ENCODE assay signal across 20 cellular contexts in genomic region chr6:126873791-126874190, GRCh38.
DNase-seq lines count a peak whose midpoint lies in the region; ATAC-seq, FAIRE-seq and TF ChIP-seq lines count a peak whose summit lies in the region.
"Had no signal": no experiment of that assay in that cellular context is flagged by ENCODE, and none has a peak within 500 bp of the region (broad histone marks: within the 10 kb centered on the region; RNA-seq: fewer than 3 reads in every experiment).

No MANE protein-coding gene starts in this region.

- FAIRE-seq in HepG2 (lab: Jason Lieb, UNC): no peak
- FAIRE-seq: A549, D721Med, G401.6, GM12891, GM19239 had no signal

- H4K20me1 ChIP-seq in HepG2 (ENCODE audit: insufficient read depth, low read length) (no peaks in the 10 kb centered on the region), Loucy (ENCODE audit: insufficient read depth, low read length, poor library complexity, severe bottlenecking) (no peaks in the 10 kb centered on the region), GM23248 (ENCODE audit: insufficient read depth) (no peaks in the 10 kb centered on the region)
- H4K20me1 ChIP-seq: BLaER1 treated with 17β-estradiol and CSF1 and Interleukin-3, amounts not matched to agents 10 nM and 100 nM had no signal

- H3K9ac ChIP-seq in HepG2 (ENCODE audit: insufficient read depth, low read depth, low read length) (no peak overlapping the region), Loucy (ENCODE audit: low read depth, low read length, poor library complexity, severe bottlenecking) (no peak overlapping the region), GM23248 (no peak overlapping the region)
- H3K9ac ChIP-seq: BLaER1 treated with 17β-estradiol and CSF1 and Interleukin-3, amounts not matched to agents 10 nM and 100 nM had no signal

- H3K9me2 ChIP-seq in Loucy (replicated peaks; ENCODE audit: low read depth, low read length) (no peaks in the 10 kb centered on the region), GM23248 (ENCODE audit: insufficient read depth) (no peaks in the 10 kb centered on the region)

- DNase-seq in HepG2 (ENCODE audit: low spot score) (no peak), right lobe of liver (no peak), GM23248 (no peak), A172 (ENCODE audit: low spot score) (no peak)
- DNase-seq: 8988T; AML-193; Caco-2; Calu3; CD4-positive, alpha-beta T cell; CD8-positive, alpha-beta T cell; DMS79 treated with DMSO at 0.1 percent for 48 hours; GF-D8 had no signal

- TF ChIP-seq EP300 in HepG2 (IDR thresholded peaks at IDR 0.05; ENCODE audit: low read depth in 2 of 2, low read length in 2 of 2) (no peak), HepG2 (CRISPR knock-in tag; IDR thresholded peaks at IDR 0.05; ENCODE audit: borderline replicate concordance) (no peak)

- H3K27ac ChIP-seq in HepG2 (ENCODE audit: extremely low read length, insufficient read depth, low read length): no peak overlapping the region
- no peak overlapping the region for H3K27ac ChIP-seq in right lobe of liver
- H3K27ac ChIP-seq in GM23248: no peak overlapping the region
- H3K27ac ChIP-seq: A549; BLaER1 treated with 17β-estradiol and CSF1 and Interleukin-3, amounts not matched to agents 10 nM and 100 nM; C4-2B had no signal

- H3K79me2 ChIP-seq in HepG2 (ENCODE audit: insufficient read depth, low read length) (no peaks in the 10 kb centered on the region), Loucy (ENCODE audit: insufficient read depth, low read length) (no peaks in the 10 kb centered on the region), GM23248 (ENCODE audit: insufficient read depth) (no peaks in the 10 kb centered on the region)

- in situ Hi-C loops in HepG2 (cut with HindIII; ENCODE audit: extremely low pct_ligation_motif_present, low pct_unique_long_range_greater_than_20kb): no loop called here
- in situ Hi-C loops in GM23248 (cut with MboI): no loop called here

- CTCF ChIA-PET in HepG2 (lab: Yijun Ruan, JAX; ENCODE audit: low intra/inter-chr PET ratio, low total read pairs): no interaction called here

- H3K9me3 ChIP-seq in HepG2 (ENCODE audit: low read length) (no peaks in the 10 kb centered on the region), right lobe of liver (no peaks in the 10 kb centered on the region), Loucy (ENCODE audit: insufficient read depth, low read depth, low read length) (no peaks in the 10 kb centered on the region), GM23248 (ENCODE audit: low read depth) (no peaks in the 10 kb centered on the region)
- H3K9me3 ChIP-seq: A549; BLaER1 treated with 17β-estradiol and CSF1 and Interleukin-3, amounts not matched to agents 10 nM and 100 nM; Caco-2 had no signal

- H3K36me3 ChIP-seq in HepG2 (replicated peaks in 1 of 2; ENCODE audit: control insufficient read depth in 1 of 2, insufficient read depth in 2 of 2, low read length in 2 of 2) (no peaks in the 10 kb centered on the region), right lobe of liver (no peaks in the 10 kb centered on the region), Loucy (ENCODE audit: insufficient read depth, low read length) (no peaks in the 10 kb centered on the region), GM23248 (ENCODE audit: low read depth) (no peaks in the 10 kb centered on the region)
- H3K36me3 ChIP-seq: BLaER1 treated with 17β-estradiol and CSF1 and Interleukin-3, amounts not matched to agents 10 nM and 100 nM had no signal

- H3K27me3 ChIP-seq in HepG2 (ENCODE audit: control insufficient read depth in 1 of 2, insufficient read depth in 2 of 2, low read length in 2 of 2) (no peaks in the 10 kb centered on the region), right lobe of liver (no peaks in the 10 kb centered on the region), Loucy (ENCODE audit: insufficient read depth, low read length, poor library complexity, severe bottlenecking) (no peaks in the 10 kb centered on the region), GM23248 (replicated peaks; ENCODE audit: insufficient read depth) (no peaks in the 10 kb centered on the region)
- H3K27me3 ChIP-seq: BLaER1 treated with 17β-estradiol and CSF1 and Interleukin-3, amounts not matched to agents 10 nM and 100 nM had no signal

- H2AFZ ChIP-seq in HepG2 (ENCODE audit: low read length): no peak overlapping the region
- H2AFZ ChIP-seq in Loucy (ENCODE audit: low read length): 0 out of 2 replicates have a peak overlapping the region, but pooled peaks have one; percentile 48
- H2AFZ ChIP-seq in GM23248: no peak overlapping the region

- TF ChIP-seq POLR2A in HepG2 (IDR thresholded peaks at IDR 0.05; ENCODE audit: insufficient read depth in 1 of 2, low read depth in 2 of 2, low read length in 2 of 2): no peak
- TF ChIP-seq POLR2A in right lobe of liver (IDR thresholded peaks at IDR 0.05): no peak

- no peak overlapping the region for H3K4me2 ChIP-seq in HepG2 (ENCODE audit: low read depth, low read length)
- H3K4me2 ChIP-seq in Loucy (ENCODE audit: low read depth, low read length, poor library complexity, severe bottlenecking): no peak overlapping the region
- no peak overlapping the region for H3K4me2 ChIP-seq in GM23248 (ENCODE audit: unreplicated experiment)
- H3K4me2 ChIP-seq: A549; BLaER1 treated with 17β-estradiol and CSF1 and Interleukin-3, amounts not matched to agents 10 nM and 100 nM had no signal

- no peak for TF ChIP-seq CTCF in HepG2 (CRISPR knock-in tag; IDR thresholded peaks at IDR 0.05)
- no peak for TF ChIP-seq CTCF in right lobe of liver (IDR thresholded peaks at IDR 0.05)
- no peak for TF ChIP-seq CTCF in Loucy (conservative IDR thresholded peaks at IDR 0.05; ENCODE audit: low read length)

- POLR2A ChIA-PET in HepG2 (lab: Yijun Ruan, JAX): no interaction called here

- ATAC-seq in HepG2 (no peak), right lobe of liver (no peak)
- ATAC-seq: A549; CD8-positive, alpha-beta T cell had no signal

- H3F3A ChIP-seq in Loucy (ENCODE audit: low read depth) (no peaks in the 10 kb centered on the region), GM23248 (ENCODE audit: insufficient read depth) (no peaks in the 10 kb centered on the region)

- TF ChIP-seq RAD21 in HepG2 (CRISPR knock-in tag; IDR thresholded peaks at IDR 0.05): no peak

- 3% methylated on average over 1 of the region's 1 CpG for WGBS in HepG2 (ENCODE audit: low lambda C conversion rate)
- WGBS in right lobe of liver (ENCODE audit: insufficient coverage, low coverage, low lambda C conversion rate, missing lambda C conversion rate): 44% methylated on average over 1 of the region's 1 CpG
- WGBS in GM23248 (ENCODE audit: low coverage in 1 of 2, low lambda C conversion rate in 2 of 2, missing lambda C conversion rate in 2 of 2), 2 experiments: 79% methylated on average over 1 of the region's 1 CpG

- intact Hi-C loops in HepG2 (cut with micrococcal nuclease; ENCODE audit: unreplicated experiment) (no loop called here), right lobe of liver (cut with DNase I) (no loop called here)

- BruUV-seq in HepG2 (replicated peaks; lab: Mats Ljungman, UMichigan): no TSS peak

- H3K4me1 ChIP-seq in HepG2 (ENCODE audit: insufficient read depth, low read length) (no peaks in the 10 kb centered on the region), right lobe of liver (no peaks in the 10 kb centered on the region), Loucy (ENCODE audit: insufficient read depth, low read length, poor library complexity, severe bottlenecking) (no peaks in the 10 kb centered on the region), GM23248 (ENCODE audit: insufficient read depth) (no peaks in the 10 kb centered on the region)
- H3K4me1 ChIP-seq: A549; BLaER1 treated with 17β-estradiol and CSF1 and Interleukin-3, amounts not matched to agents 10 nM and 100 nM; Caco-2 had no signal

- H3K4me3 ChIP-seq in HepG2 (replicated peaks in 1 of 3; ENCODE audit: insufficient read depth in 1 of 3, low read depth in 2 of 3, low read length in 3 of 3): no peak overlapping the region
- no peak overlapping the region for H3K4me3 ChIP-seq in right lobe of liver
- H3K4me3 ChIP-seq in Loucy (ENCODE audit: low read length, poor library complexity, severe bottlenecking): no peak overlapping the region
- no peak overlapping the region for H3K4me3 ChIP-seq in GM23248
- H3K4me3 ChIP-seq: A549; BLaER1 treated with 17β-estradiol and CSF1 and Interleukin-3, amounts not matched to agents 10 nM and 100 nM had no signal

TF ChIP-seq in HepG2, 621 proteins besides CTCF, POLR2A, EP300 and RAD21:
- TF ChIP-seq CREB1 (IDR thresholded peaks at IDR 0.05): peak; percentile 53; the same call in 1 of the 2 replicates
- no peak for TF ChIP-seq CREB1 (CRISPR knock-in tag; IDR thresholded peaks at IDR 0.05)
- TF ChIP-seq TRIM24 (CRISPR knock-in tag; IDR thresholded peaks at IDR 0.05): no peak
- TF ChIP-seq ZBTB7A (CRISPR knock-in tag; IDR thresholded peaks at IDR 0.05): no peak
- peak; percentile 95 for TF ChIP-seq ATF7 (IDR thresholded peaks at IDR 0.05)
- no peak for TF ChIP-seq ATF7 (CRISPR knock-in tag; IDR thresholded peaks at IDR 0.05)
